In the genomic region with DNA sequence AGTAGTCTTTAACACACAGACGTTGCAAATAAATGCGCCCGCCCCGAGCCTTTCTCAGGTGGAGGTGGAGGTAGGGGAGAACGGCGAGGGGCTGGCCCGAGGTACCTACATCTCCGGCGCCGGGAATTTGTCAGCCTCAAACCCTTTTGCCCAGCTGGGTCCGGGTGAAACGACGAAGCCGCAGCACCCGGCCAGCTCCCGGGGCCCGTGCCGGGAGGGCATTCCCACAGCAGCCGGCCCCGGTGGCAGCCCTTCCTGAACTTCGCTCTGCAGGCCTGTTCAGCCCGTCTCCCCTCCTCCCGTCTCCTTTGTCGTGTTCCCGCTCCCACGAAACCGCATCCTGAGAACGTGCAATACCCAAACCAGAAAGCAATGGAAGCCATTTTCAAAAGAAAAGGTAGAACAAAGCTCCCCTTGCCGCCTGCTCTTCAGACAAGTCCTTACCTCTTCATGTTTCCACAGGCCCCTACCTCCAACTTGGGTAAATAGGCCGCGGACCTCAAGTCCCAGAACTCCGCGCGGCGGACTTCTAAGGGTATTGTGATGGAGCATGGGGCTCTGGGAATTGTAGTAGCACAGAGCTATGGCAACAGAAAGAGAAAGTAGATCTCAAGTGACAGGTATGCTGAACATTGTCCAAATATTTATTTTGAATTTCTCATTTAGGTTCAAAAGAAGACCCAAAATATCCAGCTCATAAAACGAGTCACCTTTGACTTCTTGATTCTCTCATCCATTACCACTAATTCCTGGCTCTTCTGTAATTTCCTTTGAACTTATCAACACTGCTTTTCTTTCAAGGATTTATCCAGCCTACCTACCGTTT, we compare ENCODE assay signal across 8 cellular contexts. TPM values are rescaled to one million over a fixed set of nuclear protein-coding genes. Genes with fewer than 3 reads are reported as not detected.
DNase-seq lines count a peak whose midpoint lies in the region; ATAC-seq and TF ChIP-seq lines count a peak whose summit lies in the region.

A gene (minus strand): TSS at position 501 of the 826 bp plus-strand sequence. CDS start 49 bp downstream, at position 452.

- peak within 1 kb of the TSS; percentile 75 for H2AFZ ChIP-seq in smooth muscle cell (ENCODE audit: low read depth)

- peaks cover 8% of the 10 kb centered on the region for H3K4me1 Mint-ChIP-seq in WTC11
- peaks cover 12 to 23% of the 10 kb centered on the region in 2 donors for H3K4me1 Mint-ChIP-seq in immature natural killer cell

- peak within 1 kb of the TSS; percentile 70 for H3K4me3 ChIP-seq in A673 (ENCODE audit: low read depth, low read length, poor library complexity, severe bottlenecking)
- H3K4me3 ChIP-seq in cardiac fibroblast (replicated peaks in 1 of 2; ENCODE audit: low read depth in 2 of 2, low read length in 2 of 2): peak within 1 kb of the TSS; percentile 59 to 65
- H3K4me3 ChIP-seq in smooth muscle cell: peak within 1 kb of the TSS; percentile 70

- H3K36me3 ChIP-seq in A673 (ENCODE audit: insufficient read depth, low read length, poor library complexity, severe bottlenecking): peaks cover 24% of the 10 kb centered on the region
- no peaks in the 10 kb centered on the region for H3K36me3 ChIP-seq in smooth muscle cell (ENCODE audit: low read depth)

- H3K79me2 ChIP-seq in smooth muscle cell (ENCODE audit: low read depth): peaks cover 8% of the 10 kb centered on the region

- H3K27ac ChIP-seq in A673 (ENCODE audit: low read depth, low read length, poor library complexity, severe bottlenecking) (peak within 1 kb of the TSS; percentile 80), smooth muscle cell (ENCODE audit: low read depth) (no peak within 1 kb of the TSS)

- intact Hi-C loops in A673 (cut with micrococcal nuclease; ENCODE audit: unreplicated experiment): no loop called here

- no peaks in the 10 kb centered on the region for H3K4me1 ChIP-seq in A673 (ENCODE audit: insufficient read depth, low read length, poor library complexity, severe bottlenecking)
- H3K4me1 ChIP-seq in smooth muscle cell (ENCODE audit: low read depth): peaks cover 5% of the 10 kb centered on the region

- ATAC-seq in GM18870 (IDR thresholded peaks at IDR 0.05; ENCODE audit: unreplicated experiment) (peak; percentile 98), HG03135 (IDR thresholded peaks at IDR 0.05; ENCODE audit: unreplicated experiment) (peak; percentile 99), WTC11 (peak; percentile 99)

- POLR2A ChIA-PET in A673 (lab: Charles Lee; ENCODE audit: low non-redundant PET): interaction anchor here (0.6 kb wide), 1 partner anchor 205 kb away, joined by 15 read pairs; no protein-coding TSS in a partner anchor
- POLR2A ChIA-PET in WTC11 (lab: Charles Lee): interaction anchor here (0.8 kb wide), 1 partner anchor 72 kb away, joined by 4 read pairs; no protein-coding TSS in a partner anchor

- peak within 1 kb of the TSS; percentile 99 for H3K4me3 Mint-ChIP-seq in WTC11
- peak within 1 kb of the TSS; percentile 96 to 97 (median 97) for H3K4me3 Mint-ChIP-seq in immature natural killer cell

- H3K9me3 Mint-ChIP-seq in WTC11 (no peaks in the 10 kb centered on the region), immature natural killer cell (no peaks in the 10 kb centered on the region)

- H3K9ac ChIP-seq in smooth muscle cell (ENCODE audit: low read depth): peak within 1 kb of the TSS; percentile 71

- H3K9me3 ChIP-seq in A673 (ENCODE audit: low read depth, low read length, poor library complexity, severe bottlenecking) (no peaks in the 10 kb centered on the region), smooth muscle cell (replicated peaks; ENCODE audit: low read depth) (no peaks in the 10 kb centered on the region)

- TF ChIP-seq CTCF in A673 (conservative IDR thresholded peaks at IDR 0.05; ENCODE audit: low read depth, low read length) (no peak), WTC11 (IDR thresholded peaks at IDR 0.05) (no peak), cardiac fibroblast (IDR thresholded peaks at IDR 0.05; ENCODE audit: low read depth, low read length) (no peak), smooth muscle cell (IDR thresholded peaks at IDR 0.05; ENCODE audit: borderline replicate concordance, insufficient read depth, poor library complexity, severe bottlenecking) (no peak)

- H3K4me2 ChIP-seq in smooth muscle cell: peak within 1 kb of the TSS; percentile 82

- no peaks in the 10 kb centered on the region for H3F3A ChIP-seq in smooth muscle cell (ENCODE audit: low read depth)

- DNase-seq in A673 (ENCODE audit: low spot score) (peak; percentile 84), NCI-H2171 treated with DMSO at 0.1 percent for 48 hours (lab: John Stamatoyannopoulos, UW) (peak; percentile 74), WTC11 (ENCODE audit: low spot score) (peak; percentile 50), cardiac fibroblast (ENCODE audit: low read depth in 2 of 2) (peak; percentile 78 to 79), immature natural killer cell (peak; percentile 54 to 63 (median 62)), smooth muscle cell (lab: John Stamatoyannopoulos, UW; ENCODE audit: unreplicated experiment) (peak; percentile 0)

- H3K27ac Mint-ChIP-seq in WTC11: peak within 1 kb of the TSS; percentile 99
- peak within 1 kb of the TSS; percentile 85 to 94 (median 90) for H3K27ac Mint-ChIP-seq in immature natural killer cell

- H3K36me3 Mint-ChIP-seq in WTC11 (peaks cover 31% of the 10 kb centered on the region), immature natural killer cell (peaks cover 6 to 15% (median 8%) of the 10 kb centered on the region in 3 donors)

- 41% methylated on average over 36 of the region's 37 CpGs for WGBS in smooth muscle cell (ENCODE audit: low lambda C conversion rate)

- CTCF ChIA-PET in A673 (lab: Charles Lee) (no interaction called here), WTC11 (lab: Charles Lee) (interaction anchor here (0.6 to 1.2 kb wide), 3 partner anchors 154 to 537 kb away, joined by 3 to 4 read pairs (median 4); no protein-coding TSS in a partner anchor)

- H3K27me3 Mint-ChIP-seq in WTC11 (ENCODE audit: low read depth) (no peaks in the 10 kb centered on the region), immature natural killer cell (ENCODE audit: low read depth in 3 of 3) (peaks cover 0 to 8% (median 2%) of the 10 kb centered on the region in 3 donors)

- TSS peak; percentile 44 for BruUV-seq in A673 (replicated peaks; lab: Mats Ljungman, UMichigan)

- H3K27me3 ChIP-seq in A673 (replicated peaks; ENCODE audit: insufficient read depth, low read depth, low read length, poor library complexity) (no peaks in the 10 kb centered on the region), smooth muscle cell (ENCODE audit: low read depth) (no peaks in the 10 kb centered on the region)

- no peaks in the 10 kb centered on the region for H4K20me1 ChIP-seq in smooth muscle cell (ENCODE audit: low read depth)

TF ChIP-seq in WTC11, 78 proteins besides CTCF, POLR2A, EP300 and RAD21 (continues in another document):
- no peak for TF ChIP-seq SOX15 (CRISPR knock-in tag; IDR thresholded peaks at IDR 0.05)
- TF ChIP-seq GTF2I (CRISPR knock-in tag; conservative IDR thresholded peaks at IDR 0.05): no peak
- TF ChIP-seq, protein P1, sequence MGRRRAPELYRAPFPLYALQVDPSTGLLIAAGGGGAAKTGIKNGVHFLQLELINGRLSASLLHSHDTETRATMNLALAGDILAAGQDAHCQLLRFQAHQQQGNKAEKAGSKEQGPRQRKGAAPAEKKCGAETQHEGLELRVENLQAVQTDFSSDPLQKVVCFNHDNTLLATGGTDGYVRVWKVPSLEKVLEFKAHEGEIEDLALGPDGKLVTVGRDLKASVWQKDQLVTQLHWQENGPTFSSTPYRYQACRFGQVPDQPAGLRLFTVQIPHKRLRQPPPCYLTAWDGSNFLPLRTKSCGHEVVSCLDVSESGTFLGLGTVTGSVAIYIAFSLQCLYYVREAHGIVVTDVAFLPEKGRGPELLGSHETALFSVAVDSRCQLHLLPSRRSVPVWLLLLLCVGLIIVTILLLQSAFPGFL (CRISPR knock-in tag; IDR thresholded peaks at IDR 0.05; ENCODE audit: borderline replicate concordance): no peak
- no peak for TF ChIP-seq ZNF423 (CRISPR knock-in tag; IDR thresholded peaks at IDR 0.05)
- TF ChIP-seq, protein P2, sequence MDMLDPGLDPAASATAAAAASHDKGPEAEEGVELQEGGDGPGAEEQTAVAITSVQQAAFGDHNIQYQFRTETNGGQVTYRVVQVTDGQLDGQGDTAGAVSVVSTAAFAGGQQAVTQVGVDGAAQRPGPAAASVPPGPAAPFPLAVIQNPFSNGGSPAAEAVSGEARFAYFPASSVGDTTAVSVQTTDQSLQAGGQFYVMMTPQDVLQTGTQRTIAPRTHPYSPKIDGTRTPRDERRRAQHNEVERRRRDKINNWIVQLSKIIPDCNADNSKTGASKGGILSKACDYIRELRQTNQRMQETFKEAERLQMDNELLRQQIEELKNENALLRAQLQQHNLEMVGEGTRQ (CRISPR knock-in tag; IDR thresholded peaks at IDR 0.05): no peak
- TF ChIP-seq, protein P3, sequence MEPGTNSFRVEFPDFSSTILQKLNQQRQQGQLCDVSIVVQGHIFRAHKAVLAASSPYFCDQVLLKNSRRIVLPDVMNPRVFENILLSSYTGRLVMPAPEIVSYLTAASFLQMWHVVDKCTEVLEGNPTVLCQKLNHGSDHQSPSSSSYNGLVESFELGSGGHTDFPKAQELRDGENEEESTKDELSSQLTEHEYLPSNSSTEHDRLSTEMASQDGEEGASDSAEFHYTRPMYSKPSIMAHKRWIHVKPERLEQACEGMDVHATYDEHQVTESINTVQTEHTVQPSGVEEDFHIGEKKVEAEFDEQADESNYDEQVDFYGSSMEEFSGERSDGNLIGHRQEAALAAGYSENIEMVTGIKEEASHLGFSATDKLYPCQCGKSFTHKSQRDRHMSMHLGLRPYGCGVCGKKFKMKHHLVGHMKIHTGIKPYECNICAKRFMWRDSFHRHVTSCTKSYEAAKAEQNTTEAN (CRISPR knock-in tag; IDR thresholded peaks at IDR 0.05): no peak
- TF ChIP-seq ZNF671 (CRISPR knock-in tag; IDR thresholded peaks at IDR 0.05): no peak
- no peak for TF ChIP-seq PRRX2 (CRISPR knock-in tag; IDR thresholded peaks at IDR 0.05)
- TF ChIP-seq, protein P4, sequence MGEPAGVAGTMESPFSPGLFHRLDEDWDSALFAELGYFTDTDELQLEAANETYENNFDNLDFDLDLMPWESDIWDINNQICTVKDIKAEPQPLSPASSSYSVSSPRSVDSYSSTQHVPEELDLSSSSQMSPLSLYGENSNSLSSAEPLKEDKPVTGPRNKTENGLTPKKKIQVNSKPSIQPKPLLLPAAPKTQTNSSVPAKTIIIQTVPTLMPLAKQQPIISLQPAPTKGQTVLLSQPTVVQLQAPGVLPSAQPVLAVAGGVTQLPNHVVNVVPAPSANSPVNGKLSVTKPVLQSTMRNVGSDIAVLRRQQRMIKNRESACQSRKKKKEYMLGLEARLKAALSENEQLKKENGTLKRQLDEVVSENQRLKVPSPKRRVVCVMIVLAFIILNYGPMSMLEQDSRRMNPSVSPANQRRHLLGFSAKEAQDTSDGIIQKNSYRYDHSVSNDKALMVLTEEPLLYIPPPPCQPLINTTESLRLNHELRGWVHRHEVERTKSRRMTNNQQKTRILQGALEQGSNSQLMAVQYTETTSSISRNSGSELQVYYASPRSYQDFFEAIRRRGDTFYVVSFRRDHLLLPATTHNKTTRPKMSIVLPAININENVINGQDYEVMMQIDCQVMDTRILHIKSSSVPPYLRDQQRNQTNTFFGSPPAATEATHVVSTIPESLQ (CRISPR knock-in tag; IDR thresholded peaks at IDR 0.05): no peak

RNA-seq across cellular contexts. Expression of the gene that starts here (rescaled TPM):
- total RNA-seq in A673 (2021): 17.7 and 19.0 TPM in 2 replicates
- total RNA-seq in WTC11 (2021): 20.6 to 24.6 TPM (median 22.0 TPM) in 3 replicates
- polyA plus RNA-seq in immature natural killer cell: 10 to 100 TPM in 2 of 3 donors, 1 to 10 TPM in 1; 7.7 to 16.7 (median 12.0) TPM
- total RNA-seq in smooth muscle cell: 12.1 TPM in 2 replicates
- polyA plus RNA-seq in smooth muscle cell: 6.5 and 13.8 TPM in 2 replicates

Comparison
In these comparisons a context has a peak if more than half of its experiments do, and no peak if none do; other contexts are left out.
1. DNase-seq: peak in every context shown above with its lines; median percentile 84 in A673; 78 in cardiac fibroblast; 74 in NCI-H2171 treated with DMSO at 0.1 percent for 48 hours; 62 in immature natural killer cell; 50 in WTC11; 0 in smooth muscle cell.